1 cellular context compared by ENCODE assay signal in the genomic region with DNA sequence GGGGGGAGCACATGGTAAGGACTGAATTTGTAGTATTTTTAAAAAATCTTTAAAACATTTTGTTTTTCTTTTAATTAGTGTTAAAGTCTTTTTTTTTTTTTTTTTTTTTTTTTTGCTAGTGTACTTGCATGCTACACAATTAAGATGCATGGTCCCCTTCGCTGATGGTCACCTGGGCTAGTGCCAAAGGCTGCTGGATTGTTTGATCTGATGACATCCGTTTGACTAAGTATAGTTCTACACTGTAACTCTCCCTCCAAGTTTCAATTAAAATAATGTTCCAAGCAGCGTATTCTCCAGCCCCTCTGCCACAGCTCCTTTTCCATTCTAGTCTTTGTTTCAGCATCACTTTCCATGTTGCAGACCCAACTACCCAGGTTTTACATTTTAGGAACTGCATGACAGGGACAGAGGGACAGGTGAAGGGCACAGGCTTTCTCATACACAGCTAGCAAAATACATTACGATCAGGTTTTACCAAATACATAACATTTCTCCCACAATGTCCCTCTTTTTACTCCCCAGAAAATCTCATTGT.
TF ChIP-seq lines count a peak whose summit lies in the region.

No MANE protein-coding gene starts in this region.

TF ChIP-seq in GM12878, 131 proteins besides CTCF, POLR2A, EP300 and RAD21 (continued from another document):
- TF ChIP-seq MYC (IDR thresholded peaks at IDR 0.05; ENCODE audit: insufficient read depth, insufficient read length, insufficient replicate concordance, low read length, severe bottlenecking) = no peak
- TF ChIP-seq TCF12 (IDR thresholded peaks at IDR 0.05; ENCODE audit: low read depth, low read length) = no peak
- TF ChIP-seq SP1 (IDR thresholded peaks at IDR 0.05; ENCODE audit: low read depth, low read length) = no peak
- no peak for TF ChIP-seq YY1 (IDR thresholded peaks at IDR 0.05; ENCODE audit: low read depth, low read length)
